In genomic region chr1:2561898-2562895, GRCh38 we compare ENCODE assay signal across 2 cellular contexts.
TF ChIP-seq lines count a peak whose summit lies in the region.

No MANE protein-coding gene starts in this region.

TF ChIP-seq in HCT116, 20 proteins besides CTCF, POLR2A, EP300 and RAD21:
- TF ChIP-seq ZBTB33 (IDR thresholded peaks at IDR 0.05; ENCODE audit: extremely low read depth, insufficient replicate concordance, low read length) (no peak), CBX3 (IDR thresholded peaks at IDR 0.05; ENCODE audit: low read depth) (no peak), FOSL1 (IDR thresholded peaks at IDR 0.05; ENCODE audit: low read depth) (no peak), ZFX (IDR thresholded peaks at IDR 0.05) (no peak), JUND (IDR thresholded peaks at IDR 0.05) (no peak), TCF7L2 (IDR thresholded peaks at IDR 0.05; ENCODE audit: borderline replicate concordance, extremely low read depth, insufficient read depth, insufficient read length) (no peak), POLR2AphosphoS5 (IDR thresholded peaks at IDR 0.05; ENCODE audit: low read depth, low read length) (no peak), MAX (IDR thresholded peaks at IDR 0.05) (no peak), SP1 (IDR thresholded peaks at IDR 0.05; ENCODE audit: low read depth) (no peak), CEBPB (IDR thresholded peaks at IDR 0.05; ENCODE audit: low read depth) (no peak), EGR1 (IDR thresholded peaks at IDR 0.05; ENCODE audit: low read depth) (no peak)

TF ChIP-seq in K562, 482 proteins besides CTCF, POLR2A, EP300 and RAD21:
- TF ChIP-seq CXXC5 (CRISPR knock-in tag; IDR thresholded peaks at IDR 0.05) (0 out of 2 replicates have a peak, but pooled peaks have one; percentile 18), ZNF184 (CRISPR knock-in tag; IDR thresholded peaks at IDR 0.05) (no peak), FOXJ3 (CRISPR knock-in tag; IDR thresholded peaks at IDR 0.05) (no peak), CBX1 (IDR thresholded peaks at IDR 0.05; ENCODE audit: low read depth) (0 out of 2 replicates have a peak, but pooled peaks have one; percentile 37), PRMT5 (CRISPR knock-in tag; IDR thresholded peaks at IDR 0.05) (no peak), SMARCC2 (IDR thresholded peaks at IDR 0.05; ENCODE audit: low read depth) (no peak), TFAP4 (CRISPR knock-in tag; IDR thresholded peaks at IDR 0.05; ENCODE audit: borderline replicate concordance) (peak; percentile 82), SAP30 (IDR thresholded peaks at IDR 0.05; ENCODE audit: borderline replicate concordance, insufficient read depth, low read depth, low read length, poor library complexity, severe bottlenecking) (no peak), STAG1 (CRISPR knock-in tag; IDR thresholded peaks at IDR 0.05; ENCODE audit: borderline replicate concordance) (no peak), FUS (optimal IDR thresholded peaks at IDR 0.05; ENCODE audit: low read depth, low read length) (no peak), TFAM (CRISPR knock-in tag; conservative IDR thresholded peaks at IDR 0.05) (no peak), POLR2G (IDR thresholded peaks at IDR 0.05; ENCODE audit: low read depth, low read length) (no peak), SAFB (IDR thresholded peaks at IDR 0.05; ENCODE audit: borderline replicate concordance, low read depth, low read length) (peak; percentile 46; the same call in 1 of the 2 replicates), TEAD4 (IDR thresholded peaks at IDR 0.05; ENCODE audit: low read length) (no peak), TEAD4 (CRISPR knock-in tag; IDR thresholded peaks at IDR 0.05; ENCODE audit: borderline replicate concordance) (no peak), ZHX1 (conservative IDR thresholded peaks at IDR 0.05; ENCODE audit: low read length) (no peak), HOMEZ (CRISPR knock-in tag; IDR thresholded peaks at IDR 0.05) (no peak), SMAD3 (CRISPR knock-in tag; conservative IDR thresholded peaks at IDR 0.05) (no peak), NCOA6 (IDR thresholded peaks at IDR 0.05) (no peak), RBM34 (IDR thresholded peaks at IDR 0.05; ENCODE audit: borderline replicate concordance, insufficient read depth, low read length) (no peak), CHD1 (IDR thresholded peaks at IDR 0.05; ENCODE audit: low read length) (no peak), ZNF347 (CRISPR knock-in tag; IDR thresholded peaks at IDR 0.05; ENCODE audit: low read depth) (no peak), ZNF24 (IDR thresholded peaks at IDR 0.05) (peak; percentile 91), CBX8 (IDR thresholded peaks at IDR 0.05; ENCODE audit: borderline replicate concordance, extremely low read depth, low read depth, low read length, poor library complexity, severe bottlenecking) (no peak), ZNF699 (CRISPR knock-in tag; IDR thresholded peaks at IDR 0.05; ENCODE audit: insufficient replicate concordance) (no peak), BRD9 (IDR thresholded peaks at IDR 0.05; ENCODE audit: low read depth, partially characterized antibody) (no peak), EGR1 (conservative IDR thresholded peaks at IDR 0.05) (peak; percentile 88), ZBTB7A (IDR thresholded peaks at IDR 0.05; ENCODE audit: borderline replicate concordance, control insufficient read depth, low read depth, low read length) (peak; percentile 36; the same call in 1 of the 2 replicates), MED1 (CRISPR knock-in tag; IDR thresholded peaks at IDR 0.05; ENCODE audit: borderline replicate concordance) (no peak), NR4A1 (CRISPR knock-in tag; IDR thresholded peaks at IDR 0.05) (no peak), NR4A1 (tag; IDR thresholded peaks at IDR 0.05) (no peak), PHF8 (IDR thresholded peaks at IDR 0.05; ENCODE audit: borderline replicate concordance, low read length) (no peak), RB1 (IDR thresholded peaks at IDR 0.05; ENCODE audit: low read depth) (0 out of 2 replicates have a peak, but pooled peaks have one; percentile 26), SMC3 (conservative IDR thresholded peaks at IDR 0.05; ENCODE audit: insufficient read depth, low read depth, low read length) (peak; percentile 31; the same call in 1 of the 2 replicates), ZNF143 (CRISPR knock-in tag; IDR thresholded peaks at IDR 0.05) (no peak), TEAD2 (tag; IDR thresholded peaks at IDR 0.05) (no peak), TOE1 (IDR thresholded peaks at IDR 0.05; ENCODE audit: borderline replicate concordance) (no peak), TOE1 (CRISPR knock-in tag; IDR thresholded peaks at IDR 0.05; ENCODE audit: borderline replicate concordance, low read depth) (no peak), TCF7 (IDR thresholded peaks at IDR 0.05; ENCODE audit: borderline replicate concordance) (no peak), IRF9 (tag; IDR thresholded peaks at IDR 0.05) (no peak), CREB5 (CRISPR knock-in tag; IDR thresholded peaks at IDR 0.05) (no peak), CREB1 (IDR thresholded peaks at IDR 0.05) (no peak), CREB1 (CRISPR knock-in tag; IDR thresholded peaks at IDR 0.05) (0 out of 2 replicates have a peak, but pooled peaks have one; percentile 28), SMARCA4 (IDR thresholded peaks at IDR 0.05) (no peak), HMGN3 (IDR thresholded peaks at IDR 0.05; ENCODE audit: borderline replicate concordance, extremely low read depth, insufficient read length, low read depth, low read length) (no peak), TRIM28 (IDR thresholded peaks at IDR 0.05) (no peak), ZNF174 (CRISPR knock-in tag; IDR thresholded peaks at IDR 0.05) (no peak)
